Comparison of ENCODE assay signal across 1 cellular context in the genomic region with DNA sequence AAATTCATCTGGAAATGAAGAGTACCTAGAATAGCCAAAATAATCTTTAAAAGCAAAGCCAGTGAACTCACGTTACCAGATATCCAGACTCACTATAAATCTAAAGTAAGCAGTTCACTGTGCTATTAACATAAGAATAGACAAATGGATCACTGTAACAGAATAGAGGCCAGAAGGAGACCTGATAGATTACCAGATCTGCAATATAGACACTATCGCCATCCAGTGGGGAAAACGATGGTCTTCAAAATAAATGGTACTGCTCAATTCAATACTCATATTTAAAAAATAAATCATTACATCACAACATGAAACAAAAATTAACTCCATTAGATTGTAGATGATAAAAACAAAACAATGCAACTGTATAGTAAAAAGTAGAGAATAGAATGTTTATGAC.
TF ChIP-seq lines count a peak whose summit lies in the region.

No MANE protein-coding gene starts in this region.

TF ChIP-seq in WTC11, 78 proteins besides CTCF, POLR2A, EP300 and RAD21 (continued from another document):
- TF ChIP-seq AFF4 (CRISPR knock-in tag; IDR thresholded peaks at IDR 0.05; ENCODE audit: borderline replicate concordance) (no peak), IRF2 (CRISPR knock-in tag; IDR thresholded peaks at IDR 0.05; ENCODE audit: borderline replicate concordance, low read depth) (no peak), ZNF263 (CRISPR knock-in tag; IDR thresholded peaks at IDR 0.05; ENCODE audit: low read depth) (no peak), FOXK1 (CRISPR knock-in tag; IDR thresholded peaks at IDR 0.05) (no peak), E2F5 (CRISPR knock-in tag; IDR thresholded peaks at IDR 0.05) (no peak), FOXP1 (CRISPR knock-in tag; IDR thresholded peaks at IDR 0.05; ENCODE audit: borderline replicate concordance) (no peak)
- TF ChIP-seq, protein P1, sequence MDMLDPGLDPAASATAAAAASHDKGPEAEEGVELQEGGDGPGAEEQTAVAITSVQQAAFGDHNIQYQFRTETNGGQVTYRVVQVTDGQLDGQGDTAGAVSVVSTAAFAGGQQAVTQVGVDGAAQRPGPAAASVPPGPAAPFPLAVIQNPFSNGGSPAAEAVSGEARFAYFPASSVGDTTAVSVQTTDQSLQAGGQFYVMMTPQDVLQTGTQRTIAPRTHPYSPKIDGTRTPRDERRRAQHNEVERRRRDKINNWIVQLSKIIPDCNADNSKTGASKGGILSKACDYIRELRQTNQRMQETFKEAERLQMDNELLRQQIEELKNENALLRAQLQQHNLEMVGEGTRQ (CRISPR knock-in tag; IDR thresholded peaks at IDR 0.05), result no peak
- TF ChIP-seq, protein P2, sequence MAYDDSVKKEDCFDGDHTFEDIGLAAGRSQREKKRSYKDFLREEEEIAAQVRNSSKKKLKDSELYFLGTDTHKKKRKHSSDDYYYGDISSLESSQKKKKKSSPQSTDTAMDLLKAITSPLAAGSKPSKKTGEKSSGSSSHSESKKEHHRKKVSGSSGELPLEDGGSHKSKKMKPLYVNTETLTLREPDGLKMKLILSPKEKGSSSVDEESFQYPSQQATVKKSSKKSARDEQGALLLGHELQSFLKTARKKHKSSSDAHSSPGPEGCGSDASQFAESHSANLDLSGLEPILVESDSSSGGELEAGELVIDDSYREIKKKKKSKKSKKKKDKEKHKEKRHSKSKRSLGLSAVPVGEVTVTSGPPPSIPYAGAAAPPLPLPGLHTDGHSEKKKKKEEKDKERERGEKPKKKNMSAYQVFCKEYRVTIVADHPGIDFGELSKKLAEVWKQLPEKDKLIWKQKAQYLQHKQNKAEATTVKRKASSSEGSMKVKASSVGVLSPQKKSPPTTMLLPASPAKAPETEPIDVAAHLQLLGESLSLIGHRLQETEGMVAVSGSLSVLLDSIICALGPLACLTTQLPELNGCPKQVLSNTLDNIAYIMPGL (CRISPR knock-in tag; IDR thresholded peaks at IDR 0.05), result no peak
- TF ChIP-seq, protein P3, sequence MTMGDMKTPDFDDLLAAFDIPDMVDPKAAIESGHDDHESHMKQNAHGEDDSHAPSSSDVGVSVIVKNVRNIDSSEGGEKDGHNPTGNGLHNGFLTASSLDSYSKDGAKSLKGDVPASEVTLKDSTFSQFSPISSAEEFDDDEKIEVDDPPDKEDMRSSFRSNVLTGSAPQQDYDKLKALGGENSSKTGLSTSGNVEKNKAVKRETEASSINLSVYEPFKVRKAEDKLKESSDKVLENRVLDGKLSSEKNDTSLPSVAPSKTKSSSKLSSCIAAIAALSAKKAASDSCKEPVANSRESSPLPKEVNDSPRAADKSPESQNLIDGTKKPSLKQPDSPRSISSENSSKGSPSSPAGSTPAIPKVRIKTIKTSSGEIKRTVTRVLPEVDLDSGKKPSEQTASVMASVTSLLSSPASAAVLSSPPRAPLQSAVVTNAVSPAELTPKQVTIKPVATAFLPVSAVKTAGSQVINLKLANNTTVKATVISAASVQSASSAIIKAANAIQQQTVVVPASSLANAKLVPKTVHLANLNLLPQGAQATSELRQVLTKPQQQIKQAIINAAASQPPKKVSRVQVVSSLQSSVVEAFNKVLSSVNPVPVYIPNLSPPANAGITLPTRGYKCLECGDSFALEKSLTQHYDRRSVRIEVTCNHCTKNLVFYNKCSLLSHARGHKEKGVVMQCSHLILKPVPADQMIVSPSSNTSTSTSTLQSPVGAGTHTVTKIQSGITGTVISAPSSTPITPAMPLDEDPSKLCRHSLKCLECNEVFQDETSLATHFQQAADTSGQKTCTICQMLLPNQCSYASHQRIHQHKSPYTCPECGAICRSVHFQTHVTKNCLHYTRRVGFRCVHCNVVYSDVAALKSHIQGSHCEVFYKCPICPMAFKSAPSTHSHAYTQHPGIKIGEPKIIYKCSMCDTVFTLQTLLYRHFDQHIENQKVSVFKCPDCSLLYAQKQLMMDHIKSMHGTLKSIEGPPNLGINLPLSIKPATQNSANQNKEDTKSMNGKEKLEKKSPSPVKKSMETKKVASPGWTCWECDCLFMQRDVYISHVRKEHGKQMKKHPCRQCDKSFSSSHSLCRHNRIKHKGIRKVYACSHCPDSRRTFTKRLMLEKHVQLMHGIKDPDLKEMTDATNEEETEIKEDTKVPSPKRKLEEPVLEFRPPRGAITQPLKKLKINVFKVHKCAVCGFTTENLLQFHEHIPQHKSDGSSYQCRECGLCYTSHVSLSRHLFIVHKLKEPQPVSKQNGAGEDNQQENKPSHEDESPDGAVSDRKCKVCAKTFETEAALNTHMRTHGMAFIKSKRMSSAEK (CRISPR knock-in tag; IDR thresholded peaks at IDR 0.05; ENCODE audit: borderline replicate concordance), result no peak
